ENCODE assay signal across 23 cellular contexts in the genomic region with DNA sequence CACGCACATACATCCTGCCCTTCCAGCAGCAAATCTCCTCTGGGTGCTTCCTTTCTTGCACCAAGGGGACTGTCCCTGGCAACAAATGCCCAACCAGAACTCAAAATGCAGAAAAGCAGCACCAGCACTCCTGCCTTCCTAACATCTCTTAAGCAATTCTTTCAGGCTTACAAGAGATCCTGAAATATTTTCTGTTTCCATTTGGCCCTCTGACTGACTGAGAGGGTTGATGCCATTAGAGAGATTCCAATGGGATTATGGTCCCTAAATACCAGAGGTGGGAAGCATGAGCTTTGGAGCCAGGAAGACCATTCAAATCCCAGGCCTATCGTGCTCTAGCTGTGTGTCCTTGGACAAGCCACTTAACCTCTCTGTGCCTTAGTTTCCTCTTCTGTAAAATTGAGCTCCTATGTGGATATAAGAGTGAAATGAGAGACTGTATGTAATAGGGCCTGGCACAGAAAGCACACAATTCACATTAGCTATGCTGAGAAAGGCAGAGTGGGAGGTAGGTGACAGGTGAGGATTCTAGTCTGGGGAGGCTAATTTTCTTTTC. TPM values are rescaled to one million over a fixed set of nuclear protein-coding genes. Genes with fewer than 3 reads are reported as not detected.
A peak's percentile ranks its signal among the peaks of the same experiment; 100 is the strongest.
DNase-seq lines count a peak whose midpoint lies in the region; ATAC-seq, FAIRE-seq and TF ChIP-seq lines count a peak whose summit lies in the region.
"Had no signal": no experiment of that assay in that cellular context is flagged by ENCODE, and none has a peak within 500 bp of the region (broad histone marks: within the 10 kb centered on the region; RNA-seq: fewer than 3 reads in every experiment).

No MANE protein-coding gene starts in this region.

- H4K8ac ChIP-seq in mesendoderm (ENCODE audit: low read depth, low read length), result no peak overlapping the region

- no peak overlapping the region for H3K27ac ChIP-seq in mesendoderm (ENCODE audit: low read depth, low read length)
- no peak overlapping the region for H3K27ac ChIP-seq in psoas muscle
- H3K27ac ChIP-seq: adrenal gland, parathyroid adenoma had no signal

- no peaks in the 10 kb centered on the region for H3K9me3 ChIP-seq in psoas muscle
- H3K9me3 ChIP-seq: adrenal gland, BE2C had no signal

- no peaks in the 10 kb centered on the region for H3K36me3 Mint-ChIP-seq in T-helper 1 cell treated with Interleukin-12 subunit alpha and Interleukin-12 subunit beta and Interleukin-4 antibody, amounts not matched to agents 30 μg/mL and 1 μg/mL, for 36 hours (ENCODE audit: low read depth)
- no peaks in the 10 kb centered on the region for H3K36me3 Mint-ChIP-seq in activated T-helper 17 cell treated with anti-CD3 and anti-CD28 coated beads, Interleukin-2, amount 50 U/mL, for 72 hours (ENCODE audit: low read depth)

- peak overlapping the region; percentile 54 for H2AK5ac ChIP-seq in mesendoderm (ENCODE audit: low read length)

- H3K4me3 ChIP-seq in mesendoderm (ENCODE audit: low read length) (no peak overlapping the region), psoas muscle (no peak overlapping the region)
- H3K4me3 ChIP-seq: adrenal gland had no signal

- TF ChIP-seq POLR2A in GM12891 (IDR thresholded peaks at IDR 0.05; ENCODE audit: low read depth, low read length), result no peak

- H3K4me1 ChIP-seq in mesendoderm (ENCODE audit: control insufficient read depth, low read depth, low read length), result no peaks in the 10 kb centered on the region
- peaks cover 16% of the 10 kb centered on the region for H3K4me1 ChIP-seq in psoas muscle
- H3K4me1 ChIP-seq: adrenal gland, parathyroid adenoma had no signal

- no peak overlapping the region for H3K4me3 Mint-ChIP-seq in T-helper 1 cell treated with Interleukin-12 subunit alpha and Interleukin-12 subunit beta and Interleukin-4 antibody, amounts not matched to agents 30 μg/mL and 1 μg/mL, for 36 hours
- H3K4me3 Mint-ChIP-seq in activated T-helper 17 cell treated with anti-CD3 and anti-CD28 coated beads, Interleukin-2, amount 50 U/mL, for 72 hours, result peak overlapping the region; percentile 65
- H3K4me3 Mint-ChIP-seq: nephron had no signal

- H3K27me3 Mint-ChIP-seq in T-helper 1 cell treated with Interleukin-12 subunit alpha and Interleukin-12 subunit beta and Interleukin-4 antibody, amounts not matched to agents 30 μg/mL and 1 μg/mL, for 36 hours (ENCODE audit: low read depth), result no peaks in the 10 kb centered on the region
- H3K27me3 Mint-ChIP-seq in activated T-helper 17 cell treated with anti-CD3 and anti-CD28 coated beads, Interleukin-2, amount 50 U/mL, for 72 hours, result no peaks in the 10 kb centered on the region

- no peaks in the 10 kb centered on the region for H3K79me1 ChIP-seq in mesendoderm (ENCODE audit: low read length)

- peak; percentile 5 for FAIRE-seq in GM12891 (lab: Jason Lieb, UNC)
- FAIRE-seq: bronchial epithelial cell, frontal cortex, H54, urothelium cell line had no signal

- no CpG with 5 or more reads among the region's 2 CpGs for WGBS in mesendoderm (ENCODE audit: extremely low coverage, insufficient coverage, low lambda C conversion rate)
- 75 to 79% (median 75%) methylated on average over 2 of the region's 2 CpGs for WGBS in psoas muscle, 3 donors

- no peak overlapping the region for H3K9ac ChIP-seq in mesendoderm (ENCODE audit: low read length)
- H3K9ac ChIP-seq: parathyroid adenoma had no signal

- H2BK5ac ChIP-seq in mesendoderm (ENCODE audit: low read length), result no peak overlapping the region

- no peak overlapping the region for H3K18ac ChIP-seq in mesendoderm (ENCODE audit: low read length)

- H3K4me2 ChIP-seq in mesendoderm (ENCODE audit: low read length), result no peak overlapping the region

- no peak overlapping the region for H4K5ac ChIP-seq in mesendoderm (ENCODE audit: low read length)

- no peak overlapping the region for H3K4ac ChIP-seq in mesendoderm (ENCODE audit: low read depth, low read length)

- H3K27ac Mint-ChIP-seq in T-helper 1 cell treated with Interleukin-12 subunit alpha and Interleukin-12 subunit beta and Interleukin-4 antibody, amounts not matched to agents 30 μg/mL and 1 μg/mL, for 36 hours, result peak overlapping the region; percentile 95
- H3K27ac Mint-ChIP-seq in activated T-helper 17 cell treated with anti-CD3 and anti-CD28 coated beads, Interleukin-2, amount 50 U/mL, for 72 hours, result no peak overlapping the region
- H3K27ac Mint-ChIP-seq: nephron had no signal

- ATAC-seq in activated T-helper 17 cell treated with anti-CD3 and anti-CD28 coated beads, Interleukin-2, amount 50 U/mL, for 72 hours (replicated peaks), result no peak
- ATAC-seq in GM18517 (IDR thresholded peaks at IDR 0.05; ENCODE audit: unreplicated experiment) (no peak), psoas muscle (no peak), left cardiac atrium (no peak)
- ATAC-seq: sciatic nerve, SK-N-SH treated with all-trans-retinoic acid at 6 μM for 48 hours had no signal

- H2BK120ac ChIP-seq in mesendoderm (ENCODE audit: low read depth, low read length), result no peak overlapping the region

- no peaks in the 10 kb centered on the region for H3K79me2 ChIP-seq in mesendoderm (ENCODE audit: control insufficient read depth, insufficient read depth, low read length)
- H3K79me2 ChIP-seq: parathyroid adenoma had no signal

- H3K23ac ChIP-seq in mesendoderm (ENCODE audit: low read length), result no peak overlapping the region

- H3K56ac ChIP-seq in mesendoderm (ENCODE audit: low read length), result no peak overlapping the region

- no peak overlapping the region for H2BK15ac ChIP-seq in mesendoderm (replicated peaks; ENCODE audit: low read depth)

- intact Hi-C loops in psoas muscle (cut with DNase I) (no loop called here), left cardiac atrium (cut with DNase I) (no loop called here)

- H3K27me3 ChIP-seq in mesendoderm (ENCODE audit: insufficient read depth, low read length, poor library complexity) (no peaks in the 10 kb centered on the region), psoas muscle (ENCODE audit: insufficient read depth in 3 of 3, low read length in 2 of 3) (no peaks in the 10 kb centered on the region)
- H3K27me3 ChIP-seq: adrenal gland, BE2C had no signal

- no peak for TF ChIP-seq CTCF in psoas muscle (IDR thresholded peaks at IDR 0.05)

- DNase-seq in T-helper 1 cell (no peak), GM12891 (ENCODE audit: insufficient read length, low spot score) (no peak), mesendoderm (peak; percentile 33), psoas muscle (no peak), left cardiac atrium (no peak)
- DNase-seq: adrenal gland; BE2C; NCI-H146; NCI-H2171 treated with DMSO at 0.1 percent for 48 hours; NCI-H774; RPMI8226; stimulated activated CD4-positive, alpha-beta T cell treated with anti-CD3 and anti-CD28 coated beads, Interleukin-1b, Interleukin-23, amount 100 ng/mL, for 48 hours had no signal

- peaks cover 67% of the 10 kb centered on the region for H3K4me1 Mint-ChIP-seq in T-helper 1 cell treated with Interleukin-12 subunit alpha and Interleukin-12 subunit beta and Interleukin-4 antibody, amounts not matched to agents 30 μg/mL and 1 μg/mL, for 36 hours (ENCODE audit: low read depth)
- peaks cover 35% of the 10 kb centered on the region for H3K4me1 Mint-ChIP-seq in activated T-helper 17 cell treated with anti-CD3 and anti-CD28 coated beads, Interleukin-2, amount 50 U/mL, for 72 hours

- H3K9me3 Mint-ChIP-seq in T-helper 1 cell treated with Interleukin-12 subunit alpha and Interleukin-12 subunit beta and Interleukin-4 antibody, amounts not matched to agents 30 μg/mL and 1 μg/mL, for 36 hours, result no peaks in the 10 kb centered on the region
- no peaks in the 10 kb centered on the region for H3K9me3 Mint-ChIP-seq in activated T-helper 17 cell treated with anti-CD3 and anti-CD28 coated beads, Interleukin-2, amount 50 U/mL, for 72 hours
- H3K9me3 Mint-ChIP-seq: nephron had no signal

- H3K36me3 ChIP-seq in mesendoderm (ENCODE audit: control insufficient read depth, insufficient read depth, low read length) (no peaks in the 10 kb centered on the region), psoas muscle (ENCODE audit: insufficient read depth in 1 of 2, low read depth in 1 of 2) (no peaks in the 10 kb centered on the region)
- H3K36me3 ChIP-seq: adrenal gland, BE2C had no signal

TF ChIP-seq in GM12891, 5 proteins besides CTCF, POLR2A, EP300 and RAD21:
- no peak for TF ChIP-seq TAF1 (IDR thresholded peaks at IDR 0.05; ENCODE audit: low read depth, low read length)
- no peak for TF ChIP-seq POU2F2 (IDR thresholded peaks at IDR 0.05; ENCODE audit: low read depth, low read length)
- no peak for TF ChIP-seq PAX5 (IDR thresholded peaks at IDR 0.05; ENCODE audit: insufficient read depth, low read length, severe bottlenecking)
- TF ChIP-seq POLR2AphosphoS5 (IDR thresholded peaks at IDR 0.05; ENCODE audit: low read depth, low read length), result no peak
- no peak for TF ChIP-seq SPI1 (IDR thresholded peaks at IDR 0.05; ENCODE audit: low read depth, low read length)
TF ChIP-seq in GM12891: peak in this region for 0.

RNA-seq across cellular contexts. Expression of a gene that starts 56.8 kb away (rescaled TPM):
- 2.4 TPM for polyA plus RNA-seq in GM12891 (2012; ENCODE audit: low read depth, missing spikeins)
- 100 to 1,000 TPM; 138 to 149 TPM for total RNA-seq in activated T-helper 17 cell treated with anti-CD3 and anti-CD28 coated beads, Interleukin-2, amount 50 U/mL, for 72 hours
- 3.7 TPM for polyA plus RNA-seq in mesendoderm (2013, experiment 1 of 2)
- 3.5 TPM for polyA plus RNA-seq in mesendoderm (2013, experiment 2 of 2)
- total RNA-seq in psoas muscle (1 to 10 TPM; 1.3 to 2.0 (median 1.7) TPM), left cardiac atrium (1 to 10 TPM; 1.1 to 2.3 TPM)
- under 1 TPM; 0.33 to 0.72 (median 0.36) TPM for polyA plus RNA-seq in psoas muscle

Comparison
In these comparisons a context has a peak if more than half of its experiments do, and no peak if none do; other contexts are left out.
1. RNA of a gene that starts 56.8 kb away (total RNA-seq): 138 to 149 TPM in activated T-helper 17 cell treated with anti-CD3 and anti-CD28 coated beads, Interleukin-2, amount 50 U/mL, for 72 hours; 1.1 to 2.3 TPM in left cardiac atrium and 1.3 to 2.0 TPM in psoas muscle; every median in the first group is over 10 times any median in the second.